ENCODE assay signal across 1 cellular context in the genomic region with DNA sequence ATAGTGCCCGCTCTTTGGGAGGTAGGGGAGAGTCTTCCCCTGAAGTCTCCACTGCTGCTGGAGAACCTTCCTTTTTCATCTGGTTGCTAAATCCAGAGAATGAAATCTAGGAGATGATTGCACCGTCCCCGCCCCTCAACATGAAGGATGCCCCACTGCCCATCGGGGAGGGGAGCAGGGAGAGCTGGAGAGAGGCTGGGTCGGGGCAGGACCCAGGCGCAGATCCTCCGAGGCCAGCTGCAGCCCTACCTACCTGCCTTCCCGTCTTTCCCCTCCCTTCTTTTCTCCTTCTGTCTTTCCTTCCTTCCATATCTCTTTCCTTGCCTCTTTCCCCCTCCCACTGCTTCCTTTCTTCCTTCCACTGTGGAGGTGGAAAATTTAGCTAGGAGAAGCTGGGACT.
TF ChIP-seq lines count a peak whose summit lies in the region.

No MANE protein-coding gene starts in this region.

TF ChIP-seq in endothelial cell of umbilical vein, 7 proteins besides CTCF, POLR2A, EP300 and RAD21:
- TF ChIP-seq MYC (IDR thresholded peaks at IDR 0.05; ENCODE audit: low read depth, low read length) (no peak), EZH2 (IDR thresholded peaks at IDR 0.05; ENCODE audit: borderline replicate concordance, low read depth, low read length, severe bottlenecking) (peak; percentile 58)
